ENCODE assay signal across 13 cellular contexts in genomic region chr2:705971-706511, GRCh38. TPM values are rescaled to one million over a fixed set of nuclear protein-coding genes. Genes with fewer than 3 reads are reported as not detected.
A peak's percentile ranks its signal among the peaks of the same experiment; 100 is the strongest.
DNase-seq lines count a peak whose midpoint lies in the region; ATAC-seq and TF ChIP-seq lines count a peak whose summit lies in the region.
"Had no signal": no experiment of that assay in that cellular context is flagged by ENCODE, and none has a peak within 500 bp of the region (broad histone marks: within the 10 kb centered on the region; RNA-seq: fewer than 3 reads in every experiment).

No MANE protein-coding gene starts in this region.

- peaks cover 4% of the 10 kb centered on the region for H3K9me3 Mint-ChIP-seq in nephron progenitor cell

- H3K27me3 Mint-ChIP-seq in nephron progenitor cell (ENCODE audit: low read depth, poor library complexity) = peaks cover 10% of the 10 kb centered on the region

- DNase-seq in activated CD4-positive, alpha-beta T cell treated with anti-CD3 and anti-CD28 coated beads for 48 hours = peak; percentile 30
- DNase-seq in activated CD4-positive, alpha-beta T cell treated with anti-CD3 and anti-CD28 coated beads, Interleukin-2, amount 50 U/mL, for 1 hour = no peak
- DNase-seq in nephron progenitor cell (no peak), EL (no peak), GF-D8 (lab: John Stamatoyannopoulos, UW) (no peak), trophoblast cell (no peak)
- DNase-seq: dermis blood vessel endothelial cell, Karpas-422, PC-9 had no signal

- no peak overlapping the region for H3K23ac ChIP-seq in trophoblast cell (ENCODE audit: low read length)

- no peaks in the 10 kb centered on the region for H3K79me2 ChIP-seq in trophoblast cell (ENCODE audit: control insufficient read depth, insufficient read depth, low read length, poor library complexity)

- ATAC-seq in GM21447 (IDR thresholded peaks at IDR 0.05; ENCODE audit: unreplicated experiment) = peak; percentile 92
- ATAC-seq in HG03108 (IDR thresholded peaks at IDR 0.05; ENCODE audit: unreplicated experiment) = peak; percentile 87

- H4K12ac ChIP-seq in trophoblast cell (ENCODE audit: low read depth, low read length) = no peak overlapping the region

- no peak overlapping the region for H3K9ac ChIP-seq in trophoblast cell (ENCODE audit: low read length)
- H3K9ac ChIP-seq: neural progenitor cell had no signal

- H3K36me3 ChIP-seq in trophoblast cell (ENCODE audit: control insufficient read depth in 1 of 2, insufficient read depth in 2 of 2, low read length in 2 of 2) = no peaks in the 10 kb centered on the region
- H3K36me3 ChIP-seq: neural progenitor cell had no signal

- no peak overlapping the region for H3K14ac ChIP-seq in trophoblast cell (ENCODE audit: low read length)

- no peak overlapping the region for H4K91ac ChIP-seq in trophoblast cell (ENCODE audit: low read depth, low read length)

- H3K9me3 ChIP-seq in trophoblast cell (ENCODE audit: insufficient read depth, low read depth, low read length) = no peaks in the 10 kb centered on the region
- H3K9me3 ChIP-seq: A549 had no signal

- no peak for TF ChIP-seq CTCF in nephron progenitor cell (IDR thresholded peaks at IDR 0.05)

- H2BK12ac ChIP-seq in trophoblast cell (ENCODE audit: low read length) = no peak overlapping the region

- H3K4me1 Mint-ChIP-seq in nephron progenitor cell = peaks cover 16% of the 10 kb centered on the region
- H3K4me1 Mint-ChIP-seq: neural progenitor cell had no signal

- H2AFZ ChIP-seq in trophoblast cell (ENCODE audit: insufficient read depth, low read length, poor library complexity) = no peak overlapping the region
- H2AFZ ChIP-seq: neural progenitor cell, PC-9 had no signal

- no peak overlapping the region for H3K27ac ChIP-seq in trophoblast cell (ENCODE audit: low read depth, low read length)
- H3K27ac ChIP-seq: A549, neural progenitor cell, PC-9 had no signal

- no peak overlapping the region for H2BK120ac ChIP-seq in trophoblast cell (ENCODE audit: insufficient read depth, low read length, poor library complexity)

- no peaks in the 10 kb centered on the region for H3K4me1 ChIP-seq in trophoblast cell (ENCODE audit: control insufficient read depth in 1 of 2, insufficient read depth in 2 of 2, low read length in 2 of 2)
- H3K4me1 ChIP-seq: A549, neural progenitor cell had no signal

- no peak overlapping the region for H2AK5ac ChIP-seq in trophoblast cell (ENCODE audit: low read length)

- no peaks in the 10 kb centered on the region for H3K36me3 Mint-ChIP-seq in nephron progenitor cell (ENCODE audit: low read depth)
- H3K36me3 Mint-ChIP-seq: neural progenitor cell had no signal

- H3K79me1 ChIP-seq in trophoblast cell (ENCODE audit: low read length) = no peaks in the 10 kb centered on the region

- WGBS in trophoblast cell (ENCODE audit: extremely low coverage, insufficient coverage, insufficient read length) = no CpG with 5 or more reads among the region's 7 CpGs

- H3K27me3 ChIP-seq in trophoblast cell (ENCODE audit: insufficient read depth, low read length) = no peaks in the 10 kb centered on the region
- H3K27me3 ChIP-seq: neural progenitor cell had no signal

- H3K4ac ChIP-seq in trophoblast cell (ENCODE audit: low read depth, low read length) = no peak overlapping the region

- H4K8ac ChIP-seq in trophoblast cell (ENCODE audit: low read depth, low read length) = no peak overlapping the region

- peak overlapping the region; percentile 81 for H3K27ac Mint-ChIP-seq in nephron progenitor cell
- H3K27ac Mint-ChIP-seq: neural progenitor cell had no signal

- H3K4me2 ChIP-seq in trophoblast cell (ENCODE audit: low read length) = no peak overlapping the region
- H3K4me2 ChIP-seq: A549, neural progenitor cell, PC-9 had no signal

- no peak overlapping the region for H3K18ac ChIP-seq in trophoblast cell (ENCODE audit: low read length)

- no peak overlapping the region for H3K4me3 Mint-ChIP-seq in nephron progenitor cell
- H3K4me3 Mint-ChIP-seq: neural progenitor cell had no signal

- H3K4me3 ChIP-seq in trophoblast cell (ENCODE audit: low read depth, low read length) = no peak overlapping the region
- H3K4me3 ChIP-seq: A549, neural progenitor cell, PC-9 had no signal

- no peak overlapping the region for H2BK5ac ChIP-seq in trophoblast cell (ENCODE audit: low read depth, low read length, poor library complexity)

RNA-seq across cellular contexts. Expression of gene TMEM18, which starts 28.8 kb away (rescaled TPM):
- polyA plus RNA-seq in trophoblast cell (2013) = 19.0 and 19.9 TPM in 2 replicates
